Comparison of ENCODE assay signal across 16 cellular contexts in the genomic region with DNA sequence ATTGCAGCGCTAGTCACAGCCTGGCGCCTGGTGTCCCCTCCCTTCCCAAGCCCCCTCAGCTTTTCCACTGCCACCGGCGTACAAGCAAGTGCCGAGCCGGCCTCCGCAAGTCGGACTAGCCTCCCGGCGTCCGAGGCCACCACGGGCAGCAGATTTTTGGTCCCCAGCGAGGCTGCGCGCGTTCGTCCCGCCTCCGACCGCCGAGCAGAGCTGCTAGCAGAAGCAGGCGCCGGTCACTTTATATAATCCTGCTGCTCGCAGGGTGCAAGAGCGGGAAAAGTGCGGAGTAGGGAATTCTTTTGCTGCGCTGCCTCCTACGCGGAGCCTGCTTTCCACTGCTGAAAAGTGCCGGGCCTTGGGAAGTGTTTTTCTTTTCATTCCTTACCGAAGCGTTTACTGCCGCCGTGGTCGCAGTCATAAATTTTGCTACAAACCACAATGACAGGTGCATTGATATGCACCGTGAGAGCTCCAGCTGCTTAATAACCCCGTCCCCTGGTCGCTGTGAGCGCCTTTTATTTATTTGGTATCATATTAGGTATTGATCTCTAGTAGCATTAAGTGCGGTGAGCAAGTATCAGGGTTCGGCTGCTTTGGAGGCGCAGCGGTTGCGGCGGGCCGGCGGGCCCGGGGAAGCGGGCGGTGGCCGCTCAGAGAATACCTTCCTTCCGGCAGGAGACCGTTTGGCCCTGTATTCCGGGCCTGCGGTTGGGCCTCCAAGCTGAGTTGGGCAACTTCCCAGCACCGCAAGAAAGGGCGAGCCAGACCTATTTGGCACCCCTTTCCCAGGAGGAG. TPM values are rescaled to one million over a fixed set of nuclear protein-coding genes. Genes with fewer than 3 reads are reported as not detected.
DNase-seq lines count a peak whose midpoint lies in the region; ATAC-seq and TF ChIP-seq lines count a peak whose summit lies in the region.
"Had no signal": no experiment of that assay in that cellular context is flagged by ENCODE, and none has a peak within 500 bp of the region (broad histone marks: within the 10 kb centered on the region; RNA-seq: fewer than 3 reads in every experiment).

No MANE protein-coding gene starts in this region.

- peaks cover 3% of the 10 kb centered on the region for H3K4me1 Mint-ChIP-seq in activated naive CD8-positive, alpha-beta T cell treated with anti-CD3 and anti-CD28 coated beads, Interleukin-2, amount 10 ng/mL, durations not matched to agents 7 days and 5 days
- H3K4me1 Mint-ChIP-seq in naive thymus-derived CD8-positive, alpha-beta T cell = peaks cover 5 to 22% (median 10%) of the 10 kb centered on the region in 4 donors

- peaks cover 3% of the 10 kb centered on the region for H3K36me3 Mint-ChIP-seq in activated naive CD8-positive, alpha-beta T cell treated with anti-CD3 and anti-CD28 coated beads, Interleukin-2, amount 10 ng/mL, durations not matched to agents 7 days and 5 days
- peaks cover 2 to 26% (median 5%) of the 10 kb centered on the region in 3 donors for H3K36me3 Mint-ChIP-seq in naive thymus-derived CD8-positive, alpha-beta T cell

- no peak overlapping the region for H3K9ac ChIP-seq in HUES6 (ENCODE audit: low read length)
- H3K9ac ChIP-seq: BLaER1 treated with 17β-estradiol and CSF1 and Interleukin-3, amounts not matched to agents 10 nM and 100 nM had no signal

- peak overlapping the region; percentile 9 for H3K27ac Mint-ChIP-seq in activated naive CD8-positive, alpha-beta T cell treated with anti-CD3 and anti-CD28 coated beads, Interleukin-2, amount 10 ng/mL, durations not matched to agents 7 days and 5 days
- H3K27ac Mint-ChIP-seq in naive thymus-derived CD8-positive, alpha-beta T cell = peak overlapping the region in 1 of 10 donors; percentile 72
- H3K27ac Mint-ChIP-seq: activated naive CD4-positive, alpha-beta T cell treated with anti-CD3 and anti-CD28 coated beads for 36 hours had no signal

- H3K27me3 ChIP-seq in HUES6 (ENCODE audit: control insufficient read depth, insufficient read depth, low read length) = peaks cover 100% of the 10 kb centered on the region
- H3K27me3 ChIP-seq: Peyer's patch had no signal

- H3K4me3 ChIP-seq in HUES6 (ENCODE audit: low read depth, low read length) = peak overlapping the region; percentile 28
- H3K4me3 ChIP-seq: BLaER1 treated with 17β-estradiol and CSF1 and Interleukin-3, amounts not matched to agents 10 nM and 100 nM had no signal

- no peak for DNase-seq in activated naive CD8-positive, alpha-beta T cell treated with anti-CD3 and anti-CD28 coated beads, Interleukin-2, amount 10 ng/mL, durations not matched to agents 7 days and 5 days
- no peak for DNase-seq in naive thymus-derived CD8-positive, alpha-beta T cell
- DNase-seq in NCI-H1105 (lab: John Stamatoyannopoulos, UW) (no peak), ACHN (no peak), GM20000 (ENCODE audit: low spot score) (no peak)
- DNase-seq: activated CD4-positive, alpha-beta memory T cell treated with anti-CD3 and anti-CD28 coated beads for 36 hours; activated naive CD4-positive, alpha-beta T cell treated with anti-CD3 and anti-CD28 coated beads for 36 hours; EL; NCI-H1092; NCI-H345; right cardiac atrium had no signal

- H3K27me3 Mint-ChIP-seq in activated naive CD8-positive, alpha-beta T cell treated with anti-CD3 and anti-CD28 coated beads, Interleukin-2, amount 10 ng/mL, durations not matched to agents 7 days and 5 days = peaks cover 81% of the 10 kb centered on the region
- peaks cover 61 to 100% (median 76%) of the 10 kb centered on the region in 5 donors for H3K27me3 Mint-ChIP-seq in naive thymus-derived CD8-positive, alpha-beta T cell

- H3K4me3 Mint-ChIP-seq in activated naive CD8-positive, alpha-beta T cell treated with anti-CD3 and anti-CD28 coated beads, Interleukin-2, amount 10 ng/mL, durations not matched to agents 7 days and 5 days = no peak overlapping the region
- H3K4me3 Mint-ChIP-seq in naive thymus-derived CD8-positive, alpha-beta T cell = peak overlapping the region in 6 of 10 donors; percentile 18 to 56 (median 22)
- H3K4me3 Mint-ChIP-seq: activated CD4-positive, alpha-beta memory T cell treated with anti-CD3 and anti-CD28 coated beads for 36 hours; activated naive CD4-positive, alpha-beta T cell treated with anti-CD3 and anti-CD28 coated beads for 36 hours had no signal

- in situ Hi-C loops in ACHN (cut with HindIII; ENCODE audit: low pct_ligation_motif_present, low pct_unique_long_range_greater_than_20kb, low sequenced_read_pairs) = no loop called here

- H3K9me3 ChIP-seq in HUES6 (ENCODE audit: control insufficient read depth, insufficient read depth, low read depth, low read length) = no peaks in the 10 kb centered on the region
- H3K9me3 ChIP-seq: Peyer's patch had no signal

- H3K27ac ChIP-seq in HUES6 (ENCODE audit: low read depth, low read length) = no peak overlapping the region
- H3K27ac ChIP-seq: BLaER1 treated with 17β-estradiol and CSF1 and Interleukin-3, amounts not matched to agents 10 nM and 100 nM; Peyer's patch had no signal

- no peak for ATAC-seq in activated naive CD8-positive, alpha-beta T cell treated with anti-CD3 and anti-CD28 coated beads, Interleukin-2, amount 10 ng/mL, durations not matched to agents 7 days and 5 days (ENCODE audit: low read depth)
- no peak for ATAC-seq in naive thymus-derived CD8-positive, alpha-beta T cell
- ATAC-seq: right cardiac atrium had no signal

- H3K36me3 ChIP-seq in HUES6 (ENCODE audit: control insufficient read depth, insufficient read depth, low read length) = no peaks in the 10 kb centered on the region
- H3K36me3 ChIP-seq: BLaER1 treated with 17β-estradiol and CSF1 and Interleukin-3, amounts not matched to agents 10 nM and 100 nM; Peyer's patch had no signal

- peaks cover 2% of the 10 kb centered on the region for H3K9me3 Mint-ChIP-seq in activated naive CD8-positive, alpha-beta T cell treated with anti-CD3 and anti-CD28 coated beads, Interleukin-2, amount 10 ng/mL, durations not matched to agents 7 days and 5 days
- peaks cover 0 to 11% (median 5%) of the 10 kb centered on the region in 9 donors for H3K9me3 Mint-ChIP-seq in naive thymus-derived CD8-positive, alpha-beta T cell
- H3K9me3 Mint-ChIP-seq: activated CD4-positive, alpha-beta memory T cell treated with anti-CD3 and anti-CD28 coated beads for 36 hours; activated naive CD4-positive, alpha-beta T cell treated with anti-CD3 and anti-CD28 coated beads for 36 hours had no signal

- peaks cover 31% of the 10 kb centered on the region for H3K4me1 ChIP-seq in HUES6 (ENCODE audit: control insufficient read depth, insufficient read depth, low read length)
- H3K4me1 ChIP-seq: BLaER1 treated with 17β-estradiol and CSF1 and Interleukin-3, amounts not matched to agents 10 nM and 100 nM had no signal

- no peak for TF ChIP-seq CTCF in GM20000 (IDR thresholded peaks at IDR 0.05; ENCODE audit: extremely low read depth, missing control alignments)

- POLR2A ChIA-PET in activated naive CD8-positive, alpha-beta T cell treated with anti-CD3 and anti-CD28 coated beads, Interleukin-2, amount 10 ng/mL, durations not matched to agents 7 days and 5 days (lab: Charles Lee) = no interaction called here
- POLR2A ChIA-PET in naive thymus-derived CD8-positive, alpha-beta T cell (lab: Charles Lee) = no interaction called here

RNA-seq across cellular contexts. Expression of gene HOXD3, which starts 7.9 kb away (rescaled TPM):
- total RNA-seq in activated naive CD8-positive, alpha-beta T cell treated with anti-CD3 and anti-CD28 coated beads, Interleukin-2, amount 10 ng/mL, durations not matched to agents 7 days and 5 days = not detected
- not detected for total RNA-seq in naive thymus-derived CD8-positive, alpha-beta T cell
- polyA plus RNA-seq in naive thymus-derived CD8-positive, alpha-beta T cell = not detected
- total RNA-seq: activated CD4-positive, alpha-beta memory T cell treated with anti-CD3 and anti-CD28 coated beads for 36 hours; activated naive CD4-positive, alpha-beta T cell treated with anti-CD3 and anti-CD28 coated beads for 36 hours; cerebellum; right cardiac atrium; T-helper 1 cell treated with Interleukin-12 subunit alpha and Interleukin-12 subunit beta and Interleukin-4 antibody, amounts not matched to agents 30 ng/mL and 1 ng/mL, for 36 hours had no signal

RNA-seq across cellular contexts. Expression of gene HOXD4, which starts 13.7 kb away (rescaled TPM):
- not detected for total RNA-seq in activated naive CD8-positive, alpha-beta T cell treated with anti-CD3 and anti-CD28 coated beads, Interleukin-2, amount 10 ng/mL, durations not matched to agents 7 days and 5 days
- not detected for total RNA-seq in naive thymus-derived CD8-positive, alpha-beta T cell
- polyA plus RNA-seq in naive thymus-derived CD8-positive, alpha-beta T cell = not detected
- total RNA-seq: activated CD4-positive, alpha-beta memory T cell treated with anti-CD3 and anti-CD28 coated beads for 36 hours; activated naive CD4-positive, alpha-beta T cell treated with anti-CD3 and anti-CD28 coated beads for 36 hours; cerebellum; right cardiac atrium; T-helper 1 cell treated with Interleukin-12 subunit alpha and Interleukin-12 subunit beta and Interleukin-4 antibody, amounts not matched to agents 30 ng/mL and 1 ng/mL, for 36 hours had no signal

RNA-seq across cellular contexts. Expression of gene HOXD1, which starts 23.5 kb away (rescaled TPM):
- total RNA-seq in activated naive CD8-positive, alpha-beta T cell treated with anti-CD3 and anti-CD28 coated beads, Interleukin-2, amount 10 ng/mL, durations not matched to agents 7 days and 5 days = not detected
- total RNA-seq in naive thymus-derived CD8-positive, alpha-beta T cell = not detected
- not detected for polyA plus RNA-seq in naive thymus-derived CD8-positive, alpha-beta T cell
- total RNA-seq: activated CD4-positive, alpha-beta memory T cell treated with anti-CD3 and anti-CD28 coated beads for 36 hours; activated naive CD4-positive, alpha-beta T cell treated with anti-CD3 and anti-CD28 coated beads for 36 hours; cerebellum; right cardiac atrium; T-helper 1 cell treated with Interleukin-12 subunit alpha and Interleukin-12 subunit beta and Interleukin-4 antibody, amounts not matched to agents 30 ng/mL and 1 ng/mL, for 36 hours had no signal

RNA-seq across cellular contexts. Expression of gene HOXD8, which starts 35.5 kb away (rescaled TPM):
- not detected for total RNA-seq in activated naive CD8-positive, alpha-beta T cell treated with anti-CD3 and anti-CD28 coated beads, Interleukin-2, amount 10 ng/mL, durations not matched to agents 7 days and 5 days
- total RNA-seq in naive thymus-derived CD8-positive, alpha-beta T cell = not detected
- polyA plus RNA-seq in naive thymus-derived CD8-positive, alpha-beta T cell = not detected
- total RNA-seq: activated CD4-positive, alpha-beta memory T cell treated with anti-CD3 and anti-CD28 coated beads for 36 hours; activated naive CD4-positive, alpha-beta T cell treated with anti-CD3 and anti-CD28 coated beads for 36 hours; cerebellum; T-helper 1 cell treated with Interleukin-12 subunit alpha and Interleukin-12 subunit beta and Interleukin-4 antibody, amounts not matched to agents 30 ng/mL and 1 ng/mL, for 36 hours had no signal

RNA-seq across cellular contexts. Expression of gene HOXD9, which starts 42.5 kb away (rescaled TPM):
- total RNA-seq in activated naive CD8-positive, alpha-beta T cell treated with anti-CD3 and anti-CD28 coated beads, Interleukin-2, amount 10 ng/mL, durations not matched to agents 7 days and 5 days = not detected
- total RNA-seq in naive thymus-derived CD8-positive, alpha-beta T cell = not detected
- polyA plus RNA-seq in naive thymus-derived CD8-positive, alpha-beta T cell = not detected
- total RNA-seq: activated CD4-positive, alpha-beta memory T cell treated with anti-CD3 and anti-CD28 coated beads for 36 hours; activated naive CD4-positive, alpha-beta T cell treated with anti-CD3 and anti-CD28 coated beads for 36 hours; cerebellum; right cardiac atrium; T-helper 1 cell treated with Interleukin-12 subunit alpha and Interleukin-12 subunit beta and Interleukin-4 antibody, amounts not matched to agents 30 ng/mL and 1 ng/mL, for 36 hours had no signal
